In genomic region chr14:72677664-72678063, GRCh38 we compare ENCODE assay signal across 16 cellular contexts.
"Had no signal": no experiment of that assay in that cellular context is flagged by ENCODE, and none has a peak within 500 bp of the region (broad histone marks: within the 10 kb centered on the region; RNA-seq: fewer than 3 reads in every experiment).

No MANE protein-coding gene starts in this region.

- H3K9me3 Mint-ChIP-seq: activated CD4-positive, alpha-beta T cell treated with anti-CD3 and anti-CD28 coated beads, Interleukin-2, amount 10 ng/mL, durations not matched to agents 24 days and 14 days; neural crest cell had no signal

- ATAC-seq: right lobe of liver had no signal

- H3K27ac ChIP-seq: ascending aorta, esophagus squamous epithelium, right lobe of liver, stomach, testis, upper lobe of left lung had no signal

- H3K27me3 ChIP-seq: ascending aorta, esophagus squamous epithelium, right lobe of liver, testis, upper lobe of left lung had no signal

- H3K4me1 ChIP-seq: ascending aorta, esophagus squamous epithelium, right lobe of liver, stomach, testis, upper lobe of left lung had no signal

- H3K9me3 ChIP-seq: ascending aorta, esophagus squamous epithelium, right lobe of liver, stomach, testis, upper lobe of left lung had no signal

- H3K4me3 Mint-ChIP-seq: activated CD4-positive, alpha-beta T cell treated with anti-CD3 and anti-CD28 coated beads, Interleukin-2, amount 10 ng/mL, durations not matched to agents 24 days and 14 days; activated naive CD4-positive, alpha-beta T cell treated with anti-CD3 and anti-CD28 coated beads for 36 hours; mesothelial cell of epicardium; neural crest cell had no signal

- H3K4me1 Mint-ChIP-seq: activated CD4-positive, alpha-beta T cell treated with anti-CD3 and anti-CD28 coated beads, Interleukin-2, amount 10 ng/mL, durations not matched to agents 24 days and 14 days had no signal

- DNase-seq: activated CD4-positive, alpha-beta T cell treated with anti-CD3 and anti-CD28 coated beads, Interleukin-2, amount 10 ng/mL, durations not matched to agents 24 days and 14 days; activated CD4-positive, CD25-positive, alpha-beta regulatory T cell; activated CD8-positive, alpha-beta memory T cell treated with anti-CD3 and anti-CD28 coated beads for 24 hours; activated naive CD4-positive, alpha-beta T cell treated with anti-CD3 and anti-CD28 coated beads for 36 hours; esophagus squamous epithelium; foreskin melanocyte; head of caudate nucleus; right lobe of liver; stomach; T-helper 2 cell; testis; upper lobe of left lung had no signal

- H3K36me3 ChIP-seq: ascending aorta, esophagus squamous epithelium, right lobe of liver, stomach, upper lobe of left lung had no signal

- H3K4me3 ChIP-seq: ascending aorta, esophagus squamous epithelium, right lobe of liver, smooth muscle cell, stomach, testis, upper lobe of left lung had no signal

- H3K27ac Mint-ChIP-seq: activated CD4-positive, alpha-beta T cell treated with anti-CD3 and anti-CD28 coated beads, Interleukin-2, amount 10 ng/mL, durations not matched to agents 24 days and 14 days; activated naive CD4-positive, alpha-beta T cell treated with anti-CD3 and anti-CD28 coated beads for 36 hours; mesothelial cell of epicardium had no signal
